In genomic region chr2:240124651-240125030, GRCh38 we compare ENCODE assay signal across 21 cellular contexts. TPM values are rescaled to one million over a fixed set of nuclear protein-coding genes. Genes with fewer than 3 reads are reported as not detected.
A peak's percentile ranks its signal among the peaks of the same experiment; 100 is the strongest.
DNase-seq lines count a peak whose midpoint lies in the region; ATAC-seq, FAIRE-seq and TF ChIP-seq lines count a peak whose summit lies in the region.
"Had no signal": no experiment of that assay in that cellular context is flagged by ENCODE, and none has a peak within 500 bp of the region (broad histone marks: within the 10 kb centered on the region; RNA-seq: fewer than 3 reads in every experiment).

No MANE protein-coding gene starts in this region.

- H3K27me3 Mint-ChIP-seq in activated CD4-positive, alpha-beta T cell treated with anti-CD3 and anti-CD28 coated beads, Interleukin-2, amount 10 ng/mL, durations not matched to agents 24 days and 14 days = peaks cover 3% of the 10 kb centered on the region

- no peak overlapping the region for H3K4me3 Mint-ChIP-seq in activated CD4-positive, alpha-beta T cell treated with anti-CD3 and anti-CD28 coated beads, Interleukin-2, amount 10 ng/mL, durations not matched to agents 24 days and 14 days

- POLR2A ChIA-PET in HepG2 (lab: Yijun Ruan, JAX) = no interaction called here

- peaks cover 7 to 22% of the 10 kb centered on the region in 2 experiments for H3K36me3 ChIP-seq in HepG2 (replicated peaks in 1 of 2; ENCODE audit: control insufficient read depth in 1 of 2, insufficient read depth in 2 of 2, low read length in 2 of 2)
- H3K36me3 ChIP-seq in right lobe of liver = peaks cover 0 to 11% (median 4%) of the 10 kb centered on the region in 4 donors
- H3K36me3 ChIP-seq in aorta (ENCODE audit: control insufficient read depth in 1 of 2, insufficient read depth in 2 of 2, low read length in 1 of 2) = peaks cover 3 to 4% of the 10 kb centered on the region in 2 donors

- peak; percentile 47 for DNase-seq in activated CD4-positive, alpha-beta T cell treated with anti-CD3 and anti-CD28 coated beads, Interleukin-2, amount 10 ng/mL, durations not matched to agents 24 days and 14 days
- no peak for DNase-seq in activated CD4-positive, alpha-beta T cell treated with anti-CD3 and anti-CD28 coated beads for 1 hour
- DNase-seq in HepG2 (ENCODE audit: low spot score) (no peak), right lobe of liver (no peak), mesenteric fat pad (ENCODE audit: low spot score) (peak; percentile 82), aorta (peak; percentile 37 to 45), NCI-H774 (lab: John Stamatoyannopoulos, UW) (no peak), GM12892 (ENCODE audit: insufficient read length) (no peak)
- DNase-seq: AML-193, NCI-H1417, NCI-H187, NCI-H2107, NCI-H510A, PC-3 had no signal

- H3K27ac Mint-ChIP-seq in activated CD4-positive, alpha-beta T cell treated with anti-CD3 and anti-CD28 coated beads, Interleukin-2, amount 10 ng/mL, durations not matched to agents 24 days and 14 days = no peak overlapping the region

- no peak for TF ChIP-seq POLR2A in HepG2 (IDR thresholded peaks at IDR 0.05; ENCODE audit: insufficient read depth in 1 of 2, low read depth in 2 of 2, low read length in 2 of 2)
- no peak for TF ChIP-seq POLR2A in right lobe of liver (IDR thresholded peaks at IDR 0.05)
- no peak for TF ChIP-seq POLR2A in GM12892 (IDR thresholded peaks at IDR 0.05; ENCODE audit: low read depth, low read length)

- H3K9me3 Mint-ChIP-seq in activated CD4-positive, alpha-beta T cell treated with anti-CD3 and anti-CD28 coated beads, Interleukin-2, amount 10 ng/mL, durations not matched to agents 24 days and 14 days = no peaks in the 10 kb centered on the region

- FAIRE-seq in HepG2 (lab: Jason Lieb, UNC) (no peak), GM12892 (lab: Jason Lieb, UNC) (no peak)
- FAIRE-seq: D721Med had no signal

- TF ChIP-seq CTCF in HepG2 (CRISPR knock-in tag; IDR thresholded peaks at IDR 0.05) (no peak), right lobe of liver (IDR thresholded peaks at IDR 0.05) (no peak)

- intact Hi-C loops in activated CD4-positive, alpha-beta T cell treated with anti-CD3 and anti-CD28 coated beads, Interleukin-2, amount 10 ng/mL, durations not matched to agents 24 days and 14 days (cut with micrococcal nuclease) = no loop called here
- intact Hi-C loops in HepG2 (cut with micrococcal nuclease; ENCODE audit: unreplicated experiment) (no loop called here), right lobe of liver (cut with DNase I) (no loop called here), aorta (cut with DNase I) (no loop called here)

- H3K4me3 ChIP-seq in HepG2 (replicated peaks in 1 of 3; ENCODE audit: insufficient read depth in 1 of 3, low read depth in 2 of 3, low read length in 3 of 3) = no peak overlapping the region
- no peak overlapping the region for H3K4me3 ChIP-seq in right lobe of liver
- H3K4me3 ChIP-seq in aorta (ENCODE audit: low read length in 2 of 2) = no peak overlapping the region
- H3K4me3 ChIP-seq: HAP-1 had no signal

- H3K79me2 ChIP-seq in HepG2 (ENCODE audit: insufficient read depth, low read length) = no peaks in the 10 kb centered on the region

- 64% methylated on average over 6 of the region's 8 CpGs for WGBS in HepG2 (ENCODE audit: low lambda C conversion rate)
- WGBS in right lobe of liver (ENCODE audit: insufficient coverage, low coverage, low lambda C conversion rate, missing lambda C conversion rate) = 87% methylated on average over 3 of the region's 8 CpGs
- 89 to 97% methylated on average over 8 of the region's 8 CpGs for WGBS in aorta, 2 donors

- no TSS peak for BruUV-seq in HepG2 (replicated peaks; lab: Mats Ljungman, UMichigan)

- peaks cover 2% of the 10 kb centered on the region for H3K4me1 Mint-ChIP-seq in activated CD4-positive, alpha-beta T cell treated with anti-CD3 and anti-CD28 coated beads, Interleukin-2, amount 10 ng/mL, durations not matched to agents 24 days and 14 days

- CTCF ChIA-PET in HepG2 (lab: Yijun Ruan, JAX; ENCODE audit: low intra/inter-chr PET ratio, low total read pairs) = no interaction called here

- H3K9me3 ChIP-seq in HepG2 (ENCODE audit: low read length) (no peaks in the 10 kb centered on the region), right lobe of liver (no peaks in the 10 kb centered on the region), aorta (ENCODE audit: control insufficient read depth, low read length) (peaks cover 6% of the 10 kb centered on the region)
- H3K9me3 ChIP-seq: HAP-1 had no signal

- no peak for TF ChIP-seq RAD21 in HepG2 (CRISPR knock-in tag; IDR thresholded peaks at IDR 0.05)

- H3K36me3 Mint-ChIP-seq in activated CD4-positive, alpha-beta T cell treated with anti-CD3 and anti-CD28 coated beads, Interleukin-2, amount 10 ng/mL, durations not matched to agents 24 days and 14 days (ENCODE audit: low read depth) = peaks cover 13% of the 10 kb centered on the region

- no peak overlapping the region for H3K9ac ChIP-seq in HepG2 (ENCODE audit: insufficient read depth, low read depth, low read length)
- H3K9ac ChIP-seq: KMS-11 had no signal

- no peaks in the 10 kb centered on the region for H4K20me1 ChIP-seq in HepG2 (ENCODE audit: insufficient read depth, low read length)

- ATAC-seq in HepG2 (peak; percentile 14), right lobe of liver (no peak), aorta (ENCODE audit: low FRiP score) (no peak)
- ATAC-seq: PC-3 had no signal

- peaks cover 1 to 8% of the 10 kb centered on the region in 2 experiments; a peak in 2 of 5 replicates for H3K27me3 ChIP-seq in HepG2 (ENCODE audit: control insufficient read depth in 1 of 2, insufficient read depth in 2 of 2, low read length in 2 of 2)
- no peaks in the 10 kb centered on the region for H3K27me3 ChIP-seq in right lobe of liver
- no peaks in the 10 kb centered on the region for H3K27me3 ChIP-seq in aorta (ENCODE audit: control insufficient read depth in 1 of 2, insufficient read depth in 2 of 2, low read length in 1 of 2)

- in situ Hi-C loops in HepG2 (cut with HindIII; ENCODE audit: extremely low pct_ligation_motif_present, low pct_unique_long_range_greater_than_20kb) = no loop called here

- TF ChIP-seq EP300 in HepG2 (IDR thresholded peaks at IDR 0.05; ENCODE audit: low read depth in 2 of 2, low read length in 2 of 2) = no peak
- no peak for TF ChIP-seq EP300 in HepG2 (CRISPR knock-in tag; IDR thresholded peaks at IDR 0.05; ENCODE audit: borderline replicate concordance)

- H2AFZ ChIP-seq in HepG2 (ENCODE audit: low read length) = no peak overlapping the region

- H3K27ac ChIP-seq in HepG2 (ENCODE audit: extremely low read length, insufficient read depth, low read length) = no peak overlapping the region
- H3K27ac ChIP-seq in right lobe of liver = no peak overlapping the region
- no peak overlapping the region for H3K27ac ChIP-seq in aorta (ENCODE audit: low read depth in 1 of 2, low read length in 2 of 2)
- H3K27ac ChIP-seq: 22Rv1, C4-2B, KMS-11, RWPE1 had no signal

- H3K4me2 ChIP-seq in HepG2 (ENCODE audit: low read depth, low read length) = no peak overlapping the region
- H3K4me2 ChIP-seq: KMS-11 had no signal

- H3K4me1 ChIP-seq in HepG2 (ENCODE audit: insufficient read depth, low read length) (no peaks in the 10 kb centered on the region), right lobe of liver (no peaks in the 10 kb centered on the region), aorta (ENCODE audit: control insufficient read depth in 1 of 2, insufficient read depth in 2 of 2, low read length in 2 of 2) (no peaks in the 10 kb centered on the region)
- H3K4me1 ChIP-seq: HAP-1 had no signal

RNA-seq across cellular contexts. Expression of gene COPS9, which starts 11.5 kb away (rescaled TPM):
- total RNA-seq in activated CD4-positive, alpha-beta T cell treated with anti-CD3 and anti-CD28 coated beads, Interleukin-2, amount 10 ng/mL, durations not matched to agents 24 days and 14 days = 132 and 135 TPM in 2 replicates
- total RNA-seq in HepG2 (2016; rRNA removed; fragmentation: Illumina TruSeq; extraction: Trizol) (180 and 208 TPM in 2 replicates), right lobe of liver (10 to 100 TPM; 33.1 to 66.1 (median 45.8) TPM), mesenteric fat pad (118 TPM), aorta (10 to 100 TPM; 83.7 to 94.0 TPM)
- total RNA-seq in HepG2 (2016; cell fraction: cytosol; rRNA removed; fragmentation: Illumina TruSeq; extraction: Trizol; ENCODE audit: low read depth) = 188 and 216 TPM in 2 replicates
- 189 and 214 TPM in 2 replicates for total RNA-seq in HepG2 (2016; cell fraction: insoluble cytoplasmic fraction; rRNA removed; fragmentation: Illumina TruSeq; extraction: Trizol)
- 299 and 318 TPM in 2 replicates for total RNA-seq in HepG2 (2016; cell fraction: membrane; rRNA removed; fragmentation: Illumina TruSeq; extraction: Trizol)
- total RNA-seq in HepG2 (2016; cell fraction: nucleus; rRNA removed; fragmentation: Illumina TruSeq; extraction: Trizol) = 64.4 and 66.4 TPM in 2 replicates
- polyA plus RNA-seq in HepG2 (2011; rRNA removed) (201 and 247 TPM in 2 replicates), aorta (100 to 1,000 TPM; 415 to 787 TPM)
- polyA plus RNA-seq in HepG2 (2011; cell fraction: cytosol; rRNA removed) = 164 and 244 TPM in 2 replicates
- polyA plus RNA-seq in HepG2 (2011; cell fraction: nucleus; rRNA removed) = 49.8 and 53.2 TPM in 2 replicates
- 152 and 161 TPM in 2 replicates for polyA plus RNA-seq in HepG2 (2012)
- 255 and 315 TPM in 2 replicates for polyA plus RNA-seq in HepG2 (2016; cell fraction: cytosol; fragmentation: Illumina TruSeq; extraction: Trizol; ENCODE audit: low read depth)
- polyA plus RNA-seq in HepG2 (2016; cell fraction: insoluble cytoplasmic fraction; fragmentation: Illumina TruSeq; extraction: Trizol; ENCODE audit: low read depth) = 244 and 258 TPM in 2 replicates
- polyA plus RNA-seq in HepG2 (2016; cell fraction: membrane; fragmentation: Illumina TruSeq; extraction: Trizol; ENCODE audit: low read depth) = 282 and 350 TPM in 2 replicates
- 132 TPM in 2 replicates for polyA plus RNA-seq in HepG2 (2016; cell fraction: nucleus; fragmentation: Illumina TruSeq; extraction: Trizol; ENCODE audit: insufficient read depth, low read depth)
- polyA minus RNA-seq in HepG2 (2011; rRNA and poly(A)+ RNA removed; ENCODE audit: low replicate concordance) = 8.8 and 17.6 TPM in 2 replicates
- 12.1 and 20.3 TPM in 2 replicates for polyA minus RNA-seq in HepG2 (2011; cell fraction: cytosol; rRNA and poly(A)+ RNA removed)
- 16.9 and 20.1 TPM in 2 replicates for polyA minus RNA-seq in HepG2 (2011; cell fraction: nucleus; rRNA and poly(A)+ RNA removed)
- 109 TPM for polyA plus RNA-seq in GM12892 (2012; ENCODE audit: missing spikeins)

RNA-seq across cellular contexts. Expression of gene OTOS, which starts 15.8 kb away (rescaled TPM):
- not detected in 2 replicates for total RNA-seq in activated CD4-positive, alpha-beta T cell treated with anti-CD3 and anti-CD28 coated beads, Interleukin-2, amount 10 ng/mL, durations not matched to agents 24 days and 14 days
- total RNA-seq in HepG2 (2016; rRNA removed; fragmentation: Illumina TruSeq; extraction: Trizol) = not detected in 2 replicates
- not detected in 2 replicates for total RNA-seq in HepG2 (2016; cell fraction: cytosol; rRNA removed; fragmentation: Illumina TruSeq; extraction: Trizol; ENCODE audit: low read depth)
- not detected in 2 replicates for total RNA-seq in HepG2 (2016; cell fraction: insoluble cytoplasmic fraction; rRNA removed; fragmentation: Illumina TruSeq; extraction: Trizol)
- total RNA-seq in HepG2 (2016; cell fraction: membrane; rRNA removed; fragmentation: Illumina TruSeq; extraction: Trizol) = not detected in 2 replicates
- not detected in 2 replicates for total RNA-seq in HepG2 (2016; cell fraction: nucleus; rRNA removed; fragmentation: Illumina TruSeq; extraction: Trizol)
- polyA plus RNA-seq in HepG2 (2011; rRNA removed) = not detected in 2 replicates
- polyA plus RNA-seq in HepG2 (2011; cell fraction: cytosol; rRNA removed) = not detected in 2 replicates
- not detected in 2 replicates for polyA plus RNA-seq in HepG2 (2011; cell fraction: nucleus; rRNA removed)
- not detected in 2 replicates for polyA plus RNA-seq in HepG2 (2012)
- polyA plus RNA-seq in HepG2 (2016; cell fraction: cytosol; fragmentation: Illumina TruSeq; extraction: Trizol; ENCODE audit: low read depth) = not detected in 2 replicates
- polyA plus RNA-seq in HepG2 (2016; cell fraction: insoluble cytoplasmic fraction; fragmentation: Illumina TruSeq; extraction: Trizol; ENCODE audit: low read depth) = not detected in 2 replicates
- not detected in 2 replicates for polyA plus RNA-seq in HepG2 (2016; cell fraction: membrane; fragmentation: Illumina TruSeq; extraction: Trizol; ENCODE audit: low read depth)
- polyA plus RNA-seq in HepG2 (2016; cell fraction: nucleus; fragmentation: Illumina TruSeq; extraction: Trizol; ENCODE audit: insufficient read depth, low read depth) = not detected in 2 replicates
- polyA minus RNA-seq in HepG2 (2011; rRNA and poly(A)+ RNA removed; ENCODE audit: low replicate concordance) = not detected in 2 replicates
- not detected in 2 replicates for polyA minus RNA-seq in HepG2 (2011; cell fraction: cytosol; rRNA and poly(A)+ RNA removed)
- polyA minus RNA-seq in HepG2 (2011; cell fraction: nucleus; rRNA and poly(A)+ RNA removed) = not detected in 2 replicates
- total RNA-seq in right lobe of liver = not detected
- not detected for total RNA-seq in mesenteric fat pad
- total RNA-seq in aorta = not detected
- not detected for polyA plus RNA-seq in aorta
- not detected for polyA plus RNA-seq in GM12892 (2012; ENCODE audit: missing spikeins)
- total RNA-seq: HT-29, PC-3 had no signal

Comparison
In these comparisons a context has a peak if more than half of its experiments do, and no peak if none do; other contexts are left out.
1. DNase-seq: peak in activated CD4-positive, alpha-beta T cell treated with anti-CD3 and anti-CD28 coated beads, Interleukin-2, amount 10 ng/mL, durations not matched to agents 24 days and 14 days (single experiment), mesenteric fat pad (single experiment) and aorta (2 of 2); none in activated CD4-positive, alpha-beta T cell treated with anti-CD3 and anti-CD28 coated beads for 1 hour (single experiment), HepG2 (single experiment), right lobe of liver (0 of 3), NCI-H774 (single experiment) and GM12892 (single experiment).